1 cellular context compared by ENCODE assay signal in genomic region chr7:139152149-139152548, GRCh38.
TF ChIP-seq lines count a peak whose summit lies in the region.

No MANE protein-coding gene starts in this region.

TF ChIP-seq in K562, 482 proteins besides CTCF, POLR2A, EP300 and RAD21 (continued from another document):
- TF ChIP-seq KDM1A (IDR thresholded peaks at IDR 0.05) (no peak), FOXJ3 (CRISPR knock-in tag; IDR thresholded peaks at IDR 0.05) (no peak), RB1 (IDR thresholded peaks at IDR 0.05; ENCODE audit: low read depth) (no peak), RBM25 (IDR thresholded peaks at IDR 0.05; ENCODE audit: low read depth, low read length, severe bottlenecking) (peak; percentile 30), CBX5 (IDR thresholded peaks at IDR 0.05; ENCODE audit: borderline replicate concordance, low read depth) (no peak), SAFB2 (IDR thresholded peaks at IDR 0.05; ENCODE audit: borderline replicate concordance, low read depth, low read length, severe bottlenecking) (no peak), KDM2B (CRISPR knock-in tag; IDR thresholded peaks at IDR 0.05) (no peak)
- TF ChIP-seq, protein P1, sequence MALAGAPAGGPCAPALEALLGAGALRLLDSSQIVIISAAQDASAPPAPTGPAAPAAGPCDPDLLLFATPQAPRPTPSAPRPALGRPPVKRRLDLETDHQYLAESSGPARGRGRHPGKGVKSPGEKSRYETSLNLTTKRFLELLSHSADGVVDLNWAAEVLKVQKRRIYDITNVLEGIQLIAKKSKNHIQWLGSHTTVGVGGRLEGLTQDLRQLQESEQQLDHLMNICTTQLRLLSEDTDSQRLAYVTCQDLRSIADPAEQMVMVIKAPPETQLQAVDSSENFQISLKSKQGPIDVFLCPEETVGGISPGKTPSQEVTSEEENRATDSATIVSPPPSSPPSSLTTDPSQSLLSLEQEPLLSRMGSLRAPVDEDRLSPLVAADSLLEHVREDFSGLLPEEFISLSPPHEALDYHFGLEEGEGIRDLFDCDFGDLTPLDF (CRISPR knock-in tag; IDR thresholded peaks at IDR 0.05), result no peak
TF ChIP-seq in K562: peak in this region for 2.
